10 cellular contexts compared by ENCODE assay signal in genomic region chr22:50272103-50272782, GRCh38. TPM values are rescaled to one million over a fixed set of nuclear protein-coding genes. Genes with fewer than 3 reads are reported as not detected.
A peak's percentile ranks its signal among the peaks of the same experiment; 100 is the strongest.
DNase-seq lines count a peak whose midpoint lies in the region; ATAC-seq, FAIRE-seq and TF ChIP-seq lines count a peak whose summit lies in the region.
"Had no signal": no experiment of that assay in that cellular context is flagged by ENCODE, and none has a peak within 500 bp of the region (broad histone marks: within the 10 kb centered on the region; RNA-seq: fewer than 3 reads in every experiment).

No MANE protein-coding gene starts in this region.

- H3K4me1 Mint-ChIP-seq in astrocyte (ENCODE audit: low read depth, unreplicated experiment) = peaks cover 8% of the 10 kb centered on the region

- H3K36me3 ChIP-seq in BLaER1 (peaks cover 30% of the 10 kb centered on the region), HEK293 (ENCODE audit: control insufficient read depth in 2 of 2, insufficient read depth in 1 of 2, low read length in 2 of 2) (peaks cover 0 to 29% of the 10 kb centered on the region in 2 experiments; a peak in 2 of 3 replicates), astrocyte (ENCODE audit: insufficient read depth, low read length) (peaks cover 3% of the 10 kb centered on the region), neural cell (ENCODE audit: insufficient read depth, low read length) (no peaks in the 10 kb centered on the region)

- no peak for TF ChIP-seq RAD21 in neural cell (conservative IDR thresholded peaks at IDR 0.05)

- no peak for TF ChIP-seq EP300 in neural cell (conservative IDR thresholded peaks at IDR 0.05; ENCODE audit: poor library complexity, severe bottlenecking)

- CTCF ChIA-PET in HEK293 (lab: Yijun Ruan, JAX) = interaction anchor here (0.6 to 6.3 kb wide), 18 partner anchors 10 to 350 kb away, joined by 3 to 42 read pairs (median 4); partner anchors contain the start of genes HDAC10, MAPK12, SCO2 and TUBGCP6

- H3F3A ChIP-seq in neural cell (ENCODE audit: insufficient read depth, low read length, poor library complexity, severe bottlenecking) = no peaks in the 10 kb centered on the region

- H3K27ac ChIP-seq in BLaER1 = no peak overlapping the region
- H3K27ac ChIP-seq in HEK293 (ENCODE audit: extremely low read depth, low read depth, low read length) = peak overlapping the region; percentile 45; the same call in 1 of the 2 replicates
- H3K27ac ChIP-seq in astrocyte (ENCODE audit: low read depth, low read length) = no peak overlapping the region
- peak overlapping the region; percentile 52 for H3K27ac ChIP-seq in neural cell (ENCODE audit: low read length)
- H3K27ac ChIP-seq: left lung had no signal

- H4K20me1 ChIP-seq in BLaER1 (peaks cover 57% of the 10 kb centered on the region), astrocyte (ENCODE audit: insufficient read depth, low read length) (peaks cover 49% of the 10 kb centered on the region), neural cell (ENCODE audit: insufficient read depth) (no peaks in the 10 kb centered on the region)

- H3K27me3 Mint-ChIP-seq in astrocyte (ENCODE audit: low read depth, unreplicated experiment) = no peaks in the 10 kb centered on the region
- H3K27me3 Mint-ChIP-seq: T-helper 17 cell had no signal

- peak overlapping the region; percentile 99 for H3K4me2 ChIP-seq in BLaER1
- peak overlapping the region; percentile 89 for H3K4me2 ChIP-seq in astrocyte (ENCODE audit: low read length)
- H3K4me2 ChIP-seq in neural cell (ENCODE audit: low read length) = no peak overlapping the region

- no peak overlapping the region for H3K4me3 Mint-ChIP-seq in astrocyte (ENCODE audit: unreplicated experiment)

- no peaks in the 10 kb centered on the region for H3K9me3 Mint-ChIP-seq in astrocyte (ENCODE audit: unreplicated experiment)

- no peak for FAIRE-seq in astrocyte (lab: Jason Lieb, UNC)

- H3K79me2 ChIP-seq in astrocyte (ENCODE audit: insufficient read depth, low read length) = no peaks in the 10 kb centered on the region
- H3K79me2 ChIP-seq in neural cell (replicated peaks; ENCODE audit: insufficient read depth, low read length) = no peaks in the 10 kb centered on the region

- TF ChIP-seq CTCF in HEK293 (tag by site-specific recombination; IDR thresholded peaks at IDR 0.05) = no peak
- no peak for TF ChIP-seq CTCF in astrocyte (IDR thresholded peaks at IDR 0.05; ENCODE audit: insufficient read depth, low read depth, low read length)
- no peak for TF ChIP-seq CTCF in neural cell (IDR thresholded peaks at IDR 0.05; ENCODE audit: poor library complexity, severe bottlenecking)

- peaks cover 2% of the 10 kb centered on the region; the same call in 1 of the 2 replicates for H3K9me3 ChIP-seq in BLaER1
- no peaks in the 10 kb centered on the region for H3K9me3 ChIP-seq in HEK293 (ENCODE audit: control insufficient read depth, insufficient read depth, low read depth, low read length)
- H3K9me3 ChIP-seq in astrocyte (ENCODE audit: insufficient read depth, low read depth, low read length) = no peaks in the 10 kb centered on the region
- H3K9me3 ChIP-seq in neural cell (ENCODE audit: low read length) = no peaks in the 10 kb centered on the region
- H3K9me3 ChIP-seq: left lung had no signal

- H3K9me2 ChIP-seq in neural cell (ENCODE audit: insufficient read depth, low read length) = no peaks in the 10 kb centered on the region

- H3K36me3 Mint-ChIP-seq in astrocyte (ENCODE audit: low read depth, unreplicated experiment) = peaks cover 1% of the 10 kb centered on the region

- H3K4me1 ChIP-seq in BLaER1 (peaks cover 78% of the 10 kb centered on the region), HEK293 (ENCODE audit: control insufficient read depth, insufficient read depth, low read length) (peaks cover 14% of the 10 kb centered on the region), astrocyte (ENCODE audit: insufficient read depth, low read length) (peaks cover 19% of the 10 kb centered on the region)

- H2AFZ ChIP-seq in astrocyte (ENCODE audit: low read depth, low read length) (no peak overlapping the region), neural cell (ENCODE audit: low read depth, low read length) (no peak overlapping the region)

- ATAC-seq in HG02623 (IDR thresholded peaks at IDR 0.05; ENCODE audit: unreplicated experiment) (no peak), GM21390 (IDR thresholded peaks at IDR 0.05; ENCODE audit: unreplicated experiment) (no peak)

- DNase-seq in astrocyte (ENCODE audit: low read depth) (no peak), NCI-H345 treated with DMSO at 0.1 percent for 48 hours (lab: John Stamatoyannopoulos, UW; ENCODE audit: unreplicated experiment) (no peak), SKM-1 (lab: John Stamatoyannopoulos, UW; ENCODE audit: unreplicated experiment) (no peak)

- peak overlapping the region; percentile 34 for H3K27ac Mint-ChIP-seq in astrocyte (ENCODE audit: unreplicated experiment)
- H3K27ac Mint-ChIP-seq: T-helper 17 cell had no signal

- no peak overlapping the region for H3K9ac ChIP-seq in BLaER1
- H3K9ac ChIP-seq in astrocyte (ENCODE audit: low read length) = no peak overlapping the region
- H3K9ac ChIP-seq in neural cell (ENCODE audit: low read length) = peak overlapping the region; percentile 81

- H3K27me3 ChIP-seq in BLaER1 (no peaks in the 10 kb centered on the region), astrocyte (ENCODE audit: insufficient read depth, low read length) (no peaks in the 10 kb centered on the region), neural cell (ENCODE audit: insufficient read depth, low read depth, low read length) (no peaks in the 10 kb centered on the region)

- POLR2A ChIA-PET in HEK293 (lab: Yijun Ruan, JAX) = interaction anchor here (0.6 to 2.3 kb wide), 18 partner anchors 9 to 291 kb away, joined by 3 to 17 read pairs (median 5); partner anchors contain the start of genes HDAC10, MAPK12, SYCE3 and TUBGCP6

- H3K4me3 ChIP-seq in BLaER1 = no peak overlapping the region
- H3K4me3 ChIP-seq in HEK293 (ENCODE audit: low read depth, low read length) = no peak overlapping the region
- no peak overlapping the region for H3K4me3 ChIP-seq in astrocyte (ENCODE audit: insufficient read depth, low read depth, low read length)
- peak overlapping the region; percentile 77 for H3K4me3 ChIP-seq in neural cell (ENCODE audit: low read length)

TF ChIP-seq in HEK293, 187 proteins besides CTCF, POLR2A, EP300 and RAD21 (continues in another document):
- no peak for TF ChIP-seq BCL11B (tag by site-specific recombination; IDR thresholded peaks at IDR 0.05; ENCODE audit: low read depth)
- TF ChIP-seq ZNF704 (tag by site-specific recombination; IDR thresholded peaks at IDR 0.05) = no peak
- no peak for TF ChIP-seq ZNF670 (tag by site-specific recombination; IDR thresholded peaks at IDR 0.05; ENCODE audit: low read depth)
- TF ChIP-seq ZNF664 (tag by site-specific recombination; IDR thresholded peaks at IDR 0.05) = no peak
- TF ChIP-seq ZBTB21 (tag by site-specific recombination; IDR thresholded peaks at IDR 0.05) = no peak
- TF ChIP-seq ZNF571 (tag by site-specific recombination; IDR thresholded peaks at IDR 0.05) = no peak

TF ChIP-seq in neural cell, 6 proteins besides CTCF, POLR2A, EP300 and RAD21:
- TF ChIP-seq POLR2AphosphoS5 (IDR thresholded peaks at IDR 0.05) (no peak), MXI1 (conservative IDR thresholded peaks at IDR 0.05; ENCODE audit: poor library complexity, severe bottlenecking) (no peak), REST (IDR thresholded peaks at IDR 0.05; ENCODE audit: borderline replicate concordance) (no peak), EZH2 (IDR thresholded peaks at IDR 0.05; ENCODE audit: borderline replicate concordance, insufficient read depth, low read length, poor library complexity, severe bottlenecking) (no peak), SMC3 (conservative IDR thresholded peaks at IDR 0.05; ENCODE audit: poor library complexity) (no peak), TAF1 (IDR thresholded peaks at IDR 0.05; ENCODE audit: low read depth) (no peak)

RNA-seq across cellular contexts. Expression of gene MAPK11, which starts 2.1 kb away (rescaled TPM):
- 19.6 and 22.4 TPM in 2 replicates for total RNA-seq in astrocyte
- 36.3 and 55.0 TPM in 2 replicates for polyA plus RNA-seq in neural cell
- polyA minus RNA-seq in neural cell = 11.2 and 15.3 TPM in 2 replicates

RNA-seq across cellular contexts. Expression of gene MAPK12, which starts 10.8 kb away (rescaled TPM):
- total RNA-seq in astrocyte = 29.1 and 36.4 TPM in 2 replicates
- polyA plus RNA-seq in neural cell = 36.7 and 53.3 TPM in 2 replicates
- 24.3 and 25.1 TPM in 2 replicates for polyA minus RNA-seq in neural cell

RNA-seq across cellular contexts. Expression of gene HDAC10, which starts 21.2 kb away (rescaled TPM):
- 36.8 and 46.5 TPM in 2 replicates for total RNA-seq in astrocyte
- polyA plus RNA-seq in neural cell = 39.1 and 40.5 TPM in 2 replicates
- 28.7 and 29.2 TPM in 2 replicates for polyA minus RNA-seq in neural cell

RNA-seq across cellular contexts. Expression of gene TUBGCP6, which starts 27.4 kb away (rescaled TPM):
- 25.4 and 26.3 TPM in 2 replicates for total RNA-seq in astrocyte
- 74.5 and 89.1 TPM in 2 replicates for polyA plus RNA-seq in neural cell
- polyA minus RNA-seq in neural cell = 58.4 and 60.8 TPM in 2 replicates

RNA-seq across cellular contexts. Expression of gene PLXNB2, which starts 35.2 kb away (rescaled TPM):
- total RNA-seq in astrocyte = 327 and 376 TPM in 2 replicates
- polyA plus RNA-seq in neural cell = 38.6 and 57.4 TPM in 2 replicates
- polyA minus RNA-seq in neural cell = 61.9 and 76.2 TPM in 2 replicates

Comparison
In these comparisons a context has a peak if more than half of its experiments do, and no peak if none do; other contexts are left out.
1. H3K27ac ChIP-seq: peak in HEK293 (single experiment) and neural cell (single experiment); none in BLaER1 (single experiment) and astrocyte (single experiment).